In the genomic region with DNA sequence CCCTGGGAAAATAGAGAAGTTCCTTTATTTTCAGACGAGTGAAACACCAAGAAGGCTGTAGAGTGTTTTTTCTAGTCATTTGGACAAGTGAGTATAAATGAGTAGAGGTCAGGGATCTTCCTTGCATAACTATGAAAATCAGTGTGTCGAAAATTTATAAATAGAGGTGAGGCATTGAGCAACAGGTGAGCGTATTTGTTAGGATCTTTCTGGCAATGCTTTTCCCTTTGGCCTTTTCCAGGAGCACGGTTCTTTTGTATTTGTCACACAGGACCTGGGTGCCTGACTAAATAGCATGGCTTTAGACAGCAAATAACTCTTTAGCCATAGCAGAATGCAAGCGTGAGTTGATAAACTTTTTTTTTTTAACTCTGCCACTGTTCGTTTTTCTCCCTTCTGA, we compare ENCODE assay signal across 34 cellular contexts. TPM values are rescaled to one million over a fixed set of nuclear protein-coding genes. Genes with fewer than 3 reads are reported as not detected.
"Had no signal": no experiment of that assay in that cellular context is flagged by ENCODE, and none has a peak within 500 bp of the region (broad histone marks: within the 10 kb centered on the region; RNA-seq: fewer than 3 reads in every experiment).

No MANE protein-coding gene starts in this region.

- FAIRE-seq: astrocyte, TTC549 had no signal

- DNase-seq: activated B cell treated with CpG ODN at 0.5 μM for 24 hours; activated CD4-positive, alpha-beta memory T cell treated with anti-CD3 and anti-CD28 coated beads for 36 hours; activated CD4-positive, alpha-beta T cell treated with anti-CD3 and anti-CD28 coated beads for 4 hours; activated CD4-positive, alpha-beta T cell treated with anti-CD3 and anti-CD28 coated beads, Interleukin-2, amount 10 ng/mL, durations not matched to agents 24 days and 14 days; activated CD4-positive, alpha-beta T cell treated with anti-CD3 and anti-CD28 coated beads, Interleukin-2, amount 50 U/mL, for 1 hour; activated CD4-positive, alpha-beta T cell treated with anti-CD3 and anti-CD28 coated beads, Interleukin-2, amount 50 U/mL, for 4 hours; activated CD4-positive, CD25-positive, alpha-beta regulatory T cell treated with anti-CD3 and anti-CD28 coated beads, Interleukin-2, amount 50 U/mL, for 72 hours; activated CD8-positive, alpha-beta memory T cell treated with anti-CD3 and anti-CD28 coated beads, Interleukin-2, amount 50 U/mL, for 4 hours; activated CD8-positive, alpha-beta T cell treated with anti-CD3 and anti-CD28 coated beads for 36 hours; activated effector memory CD4-positive, alpha-beta T cell treated with anti-CD3 and anti-CD28 coated beads, Interleukin-2, amount 50 U/mL, for 16 hours; activated gamma-delta T cell treated with Interleukin-2 at 50 U/mL for 16 hours; activated naive CD4-positive, alpha-beta T cell; activated naive CD4-positive, alpha-beta T cell treated with anti-CD3 and anti-CD28 coated beads for 36 hours; activated naive CD4-positive, alpha-beta T cell treated with anti-CD3 and anti-CD28 coated beads, Interleukin-2, amount 50 U/mL, for 16 hours; activated naive CD8-positive, alpha-beta T cell treated with anti-CD3 and anti-CD28 coated beads for 36 hours; activated T-cell treated with anti-CD3 and anti-CD28 coated beads for 4 hours; activated T-cell treated with anti-CD3 and anti-CD28 coated beads, Interleukin-2, amount 50 U/mL, for 1 hour; activated T-cell treated with anti-CD3 and anti-CD28 coated beads, Interleukin-2, amount 50 U/mL, for 4 hours; activated T-cell treated with anti-CD3 and anti-CD28 coated beads, Interleukin-2, amount 50 U/mL, for 72 hours; adrenal gland; amniotic stem cell; aorta; body of pancreas; brain microvascular endothelial cell; central memory CD4-positive, alpha-beta T cell; T-helper 1 cell; T-helper 2 cell; T-helper 9 cell had no signal

- H3K27ac ChIP-seq: adrenal gland, body of pancreas, brain microvascular endothelial cell, breast epithelium, VCaP had no signal

- H3K36me3 ChIP-seq: adrenal gland, brain microvascular endothelial cell, breast epithelium had no signal

- H3K4me1 ChIP-seq: adrenal gland, body of pancreas, breast epithelium had no signal

- ATAC-seq: activated CD8-positive, alpha-beta T cell treated with anti-CD3 and anti-CD28 coated beads for 36 hours; activated naive CD4-positive, alpha-beta T cell treated with anti-CD3 and anti-CD28 coated beads, Interleukin-2, amount 50 U/mL, for 72 hours; activated T-cell treated with anti-CD3 and anti-CD28 coated beads, Interleukin-2, amount 50 U/mL, for 4 hours; activated T-cell treated with anti-CD3 and anti-CD28 coated beads, Interleukin-2, amount 50 U/mL, for 72 hours; activated T-helper 17 cell treated with anti-CD3 and anti-CD28 coated beads, Interleukin-2, amount 50 U/mL, for 72 hours; body of pancreas had no signal

- H3K9me3 ChIP-seq: adrenal gland, body of pancreas, breast epithelium had no signal

- H3K27me3 ChIP-seq: adrenal gland, body of pancreas, brain microvascular endothelial cell, breast epithelium had no signal

- H3K4me3 ChIP-seq: adrenal gland, body of pancreas, breast epithelium had no signal

RNA-seq across cellular contexts. Expression of gene ARHGAP42, which starts 19.6 kb away (rescaled TPM):
- total RNA-seq: activated CD4-positive, alpha-beta memory T cell treated with anti-CD3 and anti-CD28 coated beads for 36 hours; activated CD4-positive, alpha-beta T cell treated with anti-CD3 and anti-CD28 coated beads, Interleukin-2, amount 10 ng/mL, durations not matched to agents 24 days and 14 days; activated naive CD4-positive, alpha-beta T cell treated with anti-CD3 and anti-CD28 coated beads for 36 hours; activated T-helper 17 cell treated with anti-CD3 and anti-CD28 coated beads, Interleukin-2, amount 50 U/mL, for 72 hours had no signal
